ENCODE assay signal across 26 cellular contexts in genomic region chr14:89787525-89787924, GRCh38.
A peak's percentile ranks its signal among the peaks of the same experiment; 100 is the strongest.
DNase-seq lines count a peak whose midpoint lies in the region; TF ChIP-seq lines count a peak whose summit lies in the region.
"Had no signal": no experiment of that assay in that cellular context is flagged by ENCODE, and none has a peak within 500 bp of the region (broad histone marks: within the 10 kb centered on the region; RNA-seq: fewer than 3 reads in every experiment).

No MANE protein-coding gene starts in this region.

- no peak for TF ChIP-seq CTCF in BE2C (IDR thresholded peaks at IDR 0.05; ENCODE audit: low read depth, low read length)
- TF ChIP-seq CTCF in endodermal cell (conservative IDR thresholded peaks at IDR 0.05), result no peak

- no peak overlapping the region for H3K27ac ChIP-seq in endodermal cell (ENCODE audit: low read depth, low read length)
- H3K27ac ChIP-seq: A549, spleen, tibial nerve had no signal

- no peak overlapping the region for H3K4me3 Mint-ChIP-seq in endodermal cell
- no peak overlapping the region for H3K4me3 Mint-ChIP-seq in T-helper 2 cell treated with Interferon-gamma antibody and Interleukin-4, amounts not matched to agents 5 μg/mL and 100 μg/mL, for 36 hours
- H3K4me3 Mint-ChIP-seq: activated naive CD4-positive, alpha-beta T cell treated with anti-CD3 and anti-CD28 coated beads, Interleukin-2, amount 50 U/mL, for 24 hours; brain; naive B cell; stimulated activated naive CD8-positive, alpha-beta T cell treated with anti-CD3 and anti-CD28 coated beads, Interleukin-15, amount 100 ng/mL, for 72 hours had no signal

- H3K36me3 ChIP-seq in BE2C (no peaks in the 10 kb centered on the region), adipocyte (ENCODE audit: control insufficient read depth, insufficient read depth, low read length, severe bottlenecking) (no peaks in the 10 kb centered on the region), endodermal cell (ENCODE audit: control insufficient read depth, insufficient read depth, low read length) (no peaks in the 10 kb centered on the region)
- H3K36me3 ChIP-seq: HAP-1, spleen, tibial nerve had no signal

- H3K9me3 ChIP-seq in BE2C, result no peaks in the 10 kb centered on the region
- H3K9me3 ChIP-seq in adipocyte (ENCODE audit: control insufficient read depth, low read length), result no peaks in the 10 kb centered on the region
- H3K9me3 ChIP-seq in endodermal cell (ENCODE audit: control insufficient read depth, low read length), result no peaks in the 10 kb centered on the region
- H3K9me3 ChIP-seq: A549, HAP-1, spleen, tibial nerve had no signal

- peaks cover 9% of the 10 kb centered on the region for H3K4me1 ChIP-seq in BE2C
- peaks cover 6% of the 10 kb centered on the region for H3K4me1 ChIP-seq in adipocyte (ENCODE audit: control insufficient read depth, insufficient read depth, low read length)
- no peaks in the 10 kb centered on the region for H3K4me1 ChIP-seq in endodermal cell (ENCODE audit: control insufficient read depth, insufficient read depth, low read length)
- H3K4me1 ChIP-seq: A549, HAP-1, spleen, tibial nerve had no signal

- H3K9ac ChIP-seq in adipocyte (ENCODE audit: low read length), result no peak overlapping the region
- no peak overlapping the region for H3K9ac ChIP-seq in endodermal cell (ENCODE audit: extremely low read depth, low read length, poor library complexity, severe bottlenecking)

- no peaks in the 10 kb centered on the region for H3K4me1 Mint-ChIP-seq in endodermal cell
- H3K4me1 Mint-ChIP-seq in T-helper 2 cell treated with Interferon-gamma antibody and Interleukin-4, amounts not matched to agents 5 μg/mL and 100 μg/mL, for 36 hours (ENCODE audit: low read depth), result no peaks in the 10 kb centered on the region
- H3K4me1 Mint-ChIP-seq: activated naive CD4-positive, alpha-beta T cell treated with anti-CD3 and anti-CD28 coated beads, Interleukin-2, amount 50 U/mL, for 24 hours; naive B cell; stimulated activated naive CD8-positive, alpha-beta T cell treated with anti-CD3 and anti-CD28 coated beads, Interleukin-15, amount 100 ng/mL, for 72 hours had no signal

- H3K4me3 ChIP-seq in BE2C (ENCODE audit: low read depth, low read length) (no peak overlapping the region), adipocyte (ENCODE audit: low read length) (no peak overlapping the region), endodermal cell (ENCODE audit: low read length) (no peak overlapping the region)
- H3K4me3 ChIP-seq: A549, HAP-1, spleen, tibial nerve had no signal

- H3K27me3 Mint-ChIP-seq in endodermal cell (ENCODE audit: insufficient read depth), result no peaks in the 10 kb centered on the region
- peaks cover 10% of the 10 kb centered on the region for H3K27me3 Mint-ChIP-seq in T-helper 2 cell treated with Interferon-gamma antibody and Interleukin-4, amounts not matched to agents 5 μg/mL and 100 μg/mL, for 36 hours (ENCODE audit: low read depth)
- H3K27me3 Mint-ChIP-seq: activated naive CD4-positive, alpha-beta T cell treated with anti-CD3 and anti-CD28 coated beads, Interleukin-2, amount 50 U/mL, for 24 hours; naive B cell; stimulated activated naive CD8-positive, alpha-beta T cell treated with anti-CD3 and anti-CD28 coated beads, Interleukin-15, amount 100 ng/mL, for 72 hours had no signal

- H3K27ac Mint-ChIP-seq in endodermal cell, result no peak overlapping the region
- no peak overlapping the region for H3K27ac Mint-ChIP-seq in T-helper 2 cell treated with Interferon-gamma antibody and Interleukin-4, amounts not matched to agents 5 μg/mL and 100 μg/mL, for 36 hours
- H3K27ac Mint-ChIP-seq: activated naive CD4-positive, alpha-beta T cell treated with anti-CD3 and anti-CD28 coated beads, Interleukin-2, amount 50 U/mL, for 24 hours; brain; naive B cell; stimulated activated naive CD8-positive, alpha-beta T cell treated with anti-CD3 and anti-CD28 coated beads, Interleukin-15, amount 100 ng/mL, for 72 hours had no signal

- WGBS in endodermal cell (ENCODE audit: insufficient coverage in 1 of 2, insufficient read length in 1 of 2), 2 experiments, result 93 to 98% methylated on average over 3 to 4 of the region's 4 CpGs

- H3K36me3 Mint-ChIP-seq in endodermal cell (ENCODE audit: low read depth), result no peaks in the 10 kb centered on the region
- no peaks in the 10 kb centered on the region for H3K36me3 Mint-ChIP-seq in T-helper 2 cell treated with Interferon-gamma antibody and Interleukin-4, amounts not matched to agents 5 μg/mL and 100 μg/mL, for 36 hours (ENCODE audit: low read depth)
- H3K36me3 Mint-ChIP-seq: activated naive CD4-positive, alpha-beta T cell treated with anti-CD3 and anti-CD28 coated beads, Interleukin-2, amount 50 U/mL, for 24 hours; brain had no signal

- H3K9me3 Mint-ChIP-seq in endodermal cell, result no peaks in the 10 kb centered on the region
- no peaks in the 10 kb centered on the region for H3K9me3 Mint-ChIP-seq in T-helper 2 cell treated with Interferon-gamma antibody and Interleukin-4, amounts not matched to agents 5 μg/mL and 100 μg/mL, for 36 hours
- H3K9me3 Mint-ChIP-seq: activated naive CD4-positive, alpha-beta T cell treated with anti-CD3 and anti-CD28 coated beads, Interleukin-2, amount 50 U/mL, for 24 hours; naive B cell; stimulated activated naive CD8-positive, alpha-beta T cell treated with anti-CD3 and anti-CD28 coated beads, Interleukin-15, amount 100 ng/mL, for 72 hours had no signal

- DNase-seq in BE2C (peak; percentile 83), HT1080 (ENCODE audit: low read depth) (peak; percentile 40), adipocyte (ENCODE audit: low read depth) (peak; percentile 19), glomerular visceral epithelial cell (ENCODE audit: extremely low spot score) (peak; percentile 67), endodermal cell (no peak), NCI-H2081 treated with DMSO at 0.1 percent for 48 hours (lab: John Stamatoyannopoulos, UW) (no peak), NCI-H82 (lab: John Stamatoyannopoulos, UW) (no peak)
- DNase-seq in T-helper 2 cell treated with Interferon-gamma antibody and Interleukin-4, amounts not matched to agents 5 μg/mL and 100 μg/mL, for 36 hours (ENCODE audit: low spot score), result no peak
- DNase-seq: activated CD4-positive, alpha-beta T cell treated with anti-CD3 and anti-CD28 coated beads for 4 hours; activated T-cell treated with anti-CD3 and anti-CD28 coated beads, Interleukin-2, amount 50 U/mL, for 48 hours; C1 segment of cervical spinal cord; effector memory CD4-positive, alpha-beta T cell; left colon; mesenchymal stem cell; naive B cell; occipital lobe; SHP77; spleen; stimulated activated CD4-positive, alpha-beta T cell treated with anti-CD3 and anti-CD28 coated beads, Interleukin-4, amount 100 ng/mL, for 24 hours; stimulated activated naive CD8-positive, alpha-beta T cell treated with anti-CD3 and anti-CD28 coated beads, Interleukin-15, amount 100 ng/mL, for 72 hours; T-helper 1 cell had no signal

- H3K27me3 ChIP-seq in BE2C (no peaks in the 10 kb centered on the region), adipocyte (replicated peaks; ENCODE audit: control insufficient read depth, insufficient read depth, low read length) (no peaks in the 10 kb centered on the region), endodermal cell (ENCODE audit: control insufficient read depth, insufficient read depth, low read length, poor library complexity, severe bottlenecking) (no peaks in the 10 kb centered on the region)
- H3K27me3 ChIP-seq: spleen, tibial nerve had no signal

Comparison
In these comparisons a context has a peak if more than half of its experiments do, and no peak if none do; other contexts are left out.
1. DNase-seq: peak in BE2C (single experiment), HT1080 (single experiment), adipocyte (single experiment) and glomerular visceral epithelial cell (single experiment); none in endodermal cell (single experiment), NCI-H2081 treated with DMSO at 0.1 percent for 48 hours (single experiment), NCI-H82 (single experiment) and T-helper 2 cell treated with Interferon-gamma antibody and Interleukin-4, amounts not matched to agents 5 μg/mL and 100 μg/mL, for 36 hours (single experiment).